9 cellular contexts compared by ENCODE assay signal in the genomic region with DNA sequence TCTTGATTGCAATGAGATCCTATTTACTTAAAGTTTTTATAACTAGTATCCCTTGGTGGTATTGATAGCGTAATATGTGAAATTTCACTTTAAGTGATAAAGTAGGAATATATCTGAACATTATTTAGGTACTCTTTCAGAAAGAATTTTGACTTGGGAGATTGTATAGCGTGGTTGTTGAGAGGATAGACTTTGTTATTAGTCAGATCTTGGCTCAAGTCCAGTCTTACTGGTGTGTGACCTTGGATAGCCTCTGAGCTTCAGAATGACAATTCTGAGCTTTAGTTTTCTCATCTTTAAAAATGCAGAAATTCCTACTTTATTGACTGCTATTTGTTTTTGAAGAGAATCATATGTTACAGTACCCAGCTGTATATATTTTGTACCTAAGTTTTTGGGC. TPM values are rescaled to one million over a fixed set of nuclear protein-coding genes. Genes with fewer than 3 reads are reported as not detected.
DNase-seq lines count a peak whose midpoint lies in the region; ATAC-seq, FAIRE-seq and TF ChIP-seq lines count a peak whose summit lies in the region.
"Had no signal": no experiment of that assay in that cellular context is flagged by ENCODE, and none has a peak within 500 bp of the region (broad histone marks: within the 10 kb centered on the region; RNA-seq: fewer than 3 reads in every experiment).

No MANE protein-coding gene starts in this region.

- H3K4me1 ChIP-seq in K562 (replicated peaks in 1 of 2; ENCODE audit: control insufficient read depth in 2 of 2, insufficient read depth in 2 of 2, low read length in 2 of 2) (no peaks in the 10 kb centered on the region; a peak in 1 of 5 replicates), suprapubic skin (peaks cover 4% of the 10 kb centered on the region)

- H3K79me2 ChIP-seq in K562 (ENCODE audit: control insufficient read depth, insufficient read depth, low read length) = no peaks in the 10 kb centered on the region

- H3K9me1 ChIP-seq in K562 (ENCODE audit: control insufficient read depth, insufficient read depth, low read length) = no peaks in the 10 kb centered on the region

- DNase-seq in Ammon's horn (ENCODE audit: low spot score) (peak; percentile 45), HS-27A (ENCODE audit: low read depth) (peak; percentile 83), K562 (ENCODE audit: extremely low read depth in 1 of 4, low spot score in 3 of 4) (peak; percentile 43 to 81 (median 58)), kidney glomerular epithelial cell (lab: John Stamatoyannopoulos, UW) (peak; percentile 78), GM12892 (ENCODE audit: insufficient read length) (no peak), mesenteric fat pad (ENCODE audit: low spot score) (no peak), suprapubic skin (ENCODE audit: low spot score in 2 of 2) (no peak), germinal center (ENCODE audit: low spot score) (no peak)
- DNase-seq: spleen had no signal

- no peak overlapping the region for H3K4me3 ChIP-seq in K562
- H3K4me3 ChIP-seq in suprapubic skin = no peak overlapping the region
- H3K4me3 ChIP-seq: spleen had no signal

- H3K27me3 ChIP-seq in K562 (ENCODE audit: control insufficient read depth in 2 of 2, insufficient read depth in 2 of 2, low read length in 2 of 2) (no peaks in the 10 kb centered on the region), suprapubic skin (no peaks in the 10 kb centered on the region)
- H3K27me3 ChIP-seq: spleen had no signal

- ATAC-seq in K562 = peak; percentile 94

- in situ Hi-C loops in K562 (cut with MboI) = no loop called here

- H3K4me2 ChIP-seq in K562 (ENCODE audit: insufficient read depth, low read length) = no peak overlapping the region

- H3K9ac ChIP-seq in K562 (ENCODE audit: insufficient read depth in 1 of 2, low read depth in 2 of 2, low read length in 2 of 2) = no peak overlapping the region

- TF ChIP-seq RAD21 in K562 (CRISPR knock-in tag; conservative IDR thresholded peaks at IDR 0.05 in 1 of 2, IDR thresholded peaks at IDR 0.05 in 1 of 2) = no peak

- intact Hi-C loops in K562 (cut with micrococcal nuclease) = no loop called here

- CTCF ChIA-PET in K562 (lab: Yijun Ruan, JAX; ENCODE audit: low intra/inter-chr PET ratio) = no interaction called here

- BruUV-seq in K562 (replicated peaks; lab: Mats Ljungman, UMichigan) = no TSS peak

- POLR2A ChIA-PET in K562 (lab: Yijun Ruan, JAX) = interaction anchor here (0.6 to 1.5 kb wide), 3 partner anchors 17 to 641 kb away, joined by 3 to 4 read pairs (median 4); a partner anchor contains a TSS

- TF ChIP-seq POLR2A in K562 (conservative IDR thresholded peaks at IDR 0.05) = no peak
- TF ChIP-seq POLR2A in GM12892 (IDR thresholded peaks at IDR 0.05; ENCODE audit: low read depth, low read length) = no peak
- TF ChIP-seq POLR2A in suprapubic skin (IDR thresholded peaks at IDR 0.05) = no peak

- H4K20me1 ChIP-seq in K562 (replicated peaks; ENCODE audit: control insufficient read depth, insufficient read depth, low read length) = no peaks in the 10 kb centered on the region

- 0% methylated on average over 2 of the region's 2 CpGs for WGBS in K562 (ENCODE audit: insufficient coverage, low coverage, missing lambda C conversion rate)
- 58% methylated on average over 2 of the region's 2 CpGs for WGBS in suprapubic skin

- H3K27ac ChIP-seq in K562 (ENCODE audit: extremely low read depth, low read depth, low read length) = peak overlapping the region; percentile 44; the same call in 1 of the 3 replicates
- no peak overlapping the region for H3K27ac ChIP-seq in suprapubic skin
- H3K27ac ChIP-seq: spleen had no signal

- TF ChIP-seq CTCF in K562 (IDR thresholded peaks at IDR 0.05 in 2 of 3, conservative IDR thresholded peaks at IDR 0.05 in 1 of 3; ENCODE audit: insufficient read depth in 2 of 3, low read depth in 1 of 3, low read length in 3 of 3) (no peak), suprapubic skin (IDR thresholded peaks at IDR 0.05) (no peak)

- no peaks in the 10 kb centered on the region for H3K9me3 ChIP-seq in K562 (replicated peaks; ENCODE audit: control insufficient read depth, insufficient read depth, low read depth, low read length)
- no peaks in the 10 kb centered on the region for H3K9me3 ChIP-seq in suprapubic skin
- H3K9me3 ChIP-seq: spleen had no signal

- peak; percentile 84 for FAIRE-seq in K562 (lab: Jason Lieb, UNC)
- FAIRE-seq in GM12892 (lab: Jason Lieb, UNC) = no peak

- H3K36me3 ChIP-seq in K562 (ENCODE audit: control insufficient read depth, insufficient read depth, low read length) (peaks cover 35% of the 10 kb centered on the region; the same call in 2 of the 3 replicates), suprapubic skin (peaks cover 18% of the 10 kb centered on the region)

- peak overlapping the region; percentile 29; the same call in 1 of the 2 replicates for H2AFZ ChIP-seq in K562 (ENCODE audit: low read depth, low read length)

- TF ChIP-seq EP300 in K562 (IDR thresholded peaks at IDR 0.05; ENCODE audit: low read length) (0 out of 2 replicates have a peak, but pooled peaks have one; percentile 16), suprapubic skin (IDR thresholded peaks at IDR 0.05) (no peak)

TF ChIP-seq in K562, 482 proteins besides CTCF, POLR2A, EP300 and RAD21 (continues in another document):
- peak; percentile 59; the same call in 1 of the 2 replicates for TF ChIP-seq ARID1B (IDR thresholded peaks at IDR 0.05)
- TF ChIP-seq JUN (IDR thresholded peaks at IDR 0.05; ENCODE audit: borderline replicate concordance, low read depth, low read length) = peak; percentile 39; the same call in 1 of the 2 replicates
- TF ChIP-seq JUN (CRISPR knock-in tag; IDR thresholded peaks at IDR 0.05; ENCODE audit: borderline replicate concordance) = no peak

RNA-seq across cellular contexts. Expression of a gene that starts 32.6 kb away (rescaled TPM):
- 2.4 and 39.4 TPM in 2 replicates for total RNA-seq in K562 (2011; cell fraction: chromatin; rRNA removed; ENCODE audit: low replicate concordance)
- total RNA-seq in K562 (2011; cell fraction: nucleolus; rRNA removed) = 1.7 and 2.2 TPM in 2 replicates
- 3.5 and 7.2 TPM in 2 replicates for total RNA-seq in K562 (2011; cell fraction: nucleoplasm; rRNA removed)
- total RNA-seq in K562 (2014; rRNA removed) (11.3 and 14.2 TPM in 2 replicates), K562 (2014; rRNA removed; fragmentation: Illumina TruSeq; extraction: Trizol) (21.8 and 24.9 TPM in 2 replicates), K562 (2015; rRNA removed; fragmentation: Illumina TruSeq; extraction: Trizol) (19.3 and 20.9 TPM in 2 replicates), K562 (2021) (18.1 and 18.5 TPM in 2 replicates), mesenteric fat pad (10.9 TPM), suprapubic skin (10 to 100 TPM in 3 of 4 donors, 1 to 10 TPM in 1; 7.7 to 19.6 (median 15.8) TPM)
- polyA plus RNA-seq in K562 (2011; rRNA removed) (12.0 and 14.4 TPM in 2 replicates), K562 (2014; fragmentation: Illumina TruSeq; extraction: Trizol) (21.1 and 25.8 TPM in 2 replicates), K562 (2014; fragmentation: Nextera tagmentation; extraction: Ambion mirVana) (10 to 100 TPM; 19.6 to 21.2 TPM), K562 (2014; rRNA removed) (15.8 and 16.7 TPM in 2 replicates)
- 3.3 and 6.8 TPM in 2 replicates for polyA plus RNA-seq in K562 (2011; cell fraction: cytosol; rRNA removed)
- 2.4 and 3.8 TPM in 2 replicates for polyA plus RNA-seq in K562 (2011; cell fraction: nucleus; rRNA removed)
- 14.8 and 21.4 TPM in 2 replicates for polyA plus RNA-seq in K562 (2012)
- polyA minus RNA-seq in K562 (2011; rRNA and poly(A)+ RNA removed) = 8.5 and 11.5 TPM in 2 replicates
- polyA minus RNA-seq in K562 (2011; cell fraction: cytosol; rRNA and poly(A)+ RNA removed) = 6.8 and 8.3 TPM in 2 replicates
- polyA minus RNA-seq in K562 (2011; cell fraction: nucleus; rRNA and poly(A)+ RNA removed) = 2.4 and 4.7 TPM in 2 replicates
- 22.2 TPM for polyA plus RNA-seq in GM12892 (2012; ENCODE audit: missing spikeins)

Comparison
In these comparisons a context has a peak if more than half of its experiments do, and no peak if none do; other contexts are left out.
1. DNase-seq: peak in Ammon's horn (single experiment), HS-27A (single experiment), K562 (4 of 4) and kidney glomerular epithelial cell (single experiment); none in GM12892 (single experiment), mesenteric fat pad (single experiment), suprapubic skin (0 of 2) and germinal center (single experiment).